8 cellular contexts compared by ENCODE assay signal in the genomic region with DNA sequence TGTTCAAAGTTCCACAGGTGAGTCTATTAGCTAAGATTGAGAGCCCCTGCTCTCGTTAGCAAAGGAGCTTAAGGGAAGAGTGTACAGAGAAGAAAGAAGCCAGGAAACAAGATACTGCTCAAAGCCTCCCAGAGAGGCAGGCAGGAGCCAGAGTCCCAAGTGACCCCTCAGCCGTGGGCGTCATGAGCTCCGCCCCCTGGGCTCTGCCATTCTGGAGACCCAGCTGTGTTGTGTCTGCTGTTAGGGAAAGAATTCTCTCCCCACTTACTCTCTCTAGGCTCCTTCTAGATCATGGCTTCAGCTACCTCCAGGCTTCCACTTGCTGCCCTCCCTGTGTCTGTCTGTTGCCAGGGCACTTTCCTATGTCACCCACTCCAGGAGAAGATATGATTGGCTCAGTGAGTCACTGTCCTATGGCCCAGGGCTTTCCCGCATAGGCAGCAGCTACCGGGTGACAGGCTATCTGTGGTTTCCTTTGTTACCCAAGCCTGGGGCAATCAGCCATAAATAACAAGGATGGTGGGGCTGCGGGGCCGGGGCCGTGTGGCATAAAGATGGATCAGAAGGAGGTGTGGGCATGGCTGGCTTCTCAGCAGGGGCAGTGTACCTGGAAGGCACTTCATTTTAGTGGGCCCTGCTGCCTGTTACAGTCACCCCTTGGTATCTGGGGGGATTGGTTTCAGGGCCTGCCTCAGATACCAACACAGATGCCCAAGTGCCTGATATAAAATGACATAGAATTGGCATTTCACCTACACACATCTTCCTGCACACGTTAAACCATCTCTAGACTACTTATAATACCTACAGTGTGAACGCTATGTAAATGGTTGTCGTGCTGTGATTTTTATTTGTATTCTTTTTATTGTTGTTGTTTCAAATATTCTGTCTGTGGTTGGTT.
DNase-seq lines count a peak whose midpoint lies in the region; ATAC-seq and TF ChIP-seq lines count a peak whose summit lies in the region.

No MANE protein-coding gene starts in this region.

- no peak overlapping the region for H3K4me2 ChIP-seq in mammary epithelial cell (ENCODE audit: insufficient read depth, low read depth, low read length)

- no peak overlapping the region for H3K4me3 ChIP-seq in mammary epithelial cell (replicated peaks in 1 of 3; ENCODE audit: insufficient read depth in 1 of 3, low read depth in 2 of 3, low read length in 3 of 3)

- H3K27me3 ChIP-seq in mammary epithelial cell (ENCODE audit: insufficient read depth, low read length) = no peaks in the 10 kb centered on the region

- DNase-seq in GDM1 (lab: John Stamatoyannopoulos, UW) (peak; percentile 65), NOMO-1 (lab: John Stamatoyannopoulos, UW; ENCODE audit: unreplicated experiment in 2 of 2) (peak; percentile 95 to 98), mammary epithelial cell (peak; percentile 78), mesothelial cell of epicardium (ENCODE audit: low spot score in 2 of 2, unreplicated experiment in 2 of 2) (no peak)

- H3K9me3 ChIP-seq in mammary epithelial cell (replicated peaks; ENCODE audit: insufficient read depth, low read length) = no peaks in the 10 kb centered on the region

- H2AFZ ChIP-seq in mammary epithelial cell (ENCODE audit: low read depth, low read length) = peak overlapping the region; percentile 47

- in situ Hi-C loops in mammary epithelial cell (cut with MboI; ENCODE audit: low sequenced_read_pairs in 2 of 2) = no loop called here

- H3K27ac Mint-ChIP-seq in mesothelial cell of epicardium = peak overlapping the region; percentile 79

- H3K27ac ChIP-seq in mammary epithelial cell (ENCODE audit: insufficient read depth, low read depth, low read length) = no peak overlapping the region

- no peaks in the 10 kb centered on the region for H3K9me3 Mint-ChIP-seq in mesothelial cell of epicardium

- peaks cover 3% of the 10 kb centered on the region for H3K36me3 Mint-ChIP-seq in mesothelial cell of epicardium

- TF ChIP-seq CTCF in mammary epithelial cell (conservative IDR thresholded peaks at IDR 0.05 in 1 of 2, IDR thresholded peaks at IDR 0.05 in 1 of 2; ENCODE audit: extremely low read depth in 1 of 2, insufficient read depth in 1 of 2, low read depth in 1 of 2, low read length in 2 of 2) (no peak), mesothelial cell of epicardium (IDR thresholded peaks at IDR 0.05; ENCODE audit: unreplicated experiment) (no peak)

- H3K36me3 ChIP-seq in mammary epithelial cell (ENCODE audit: insufficient read depth, low read length) = no peaks in the 10 kb centered on the region

- no peak overlapping the region for H3K9ac ChIP-seq in mammary epithelial cell (ENCODE audit: insufficient read depth, low read length)

- intact Hi-C loops in mammary epithelial cell (cut with micrococcal nuclease) = no loop called here

- BruUV-seq in mammary epithelial cell (replicated peaks; lab: Mats Ljungman, UMichigan) = no TSS peak

- H3K79me2 ChIP-seq in mammary epithelial cell (ENCODE audit: insufficient read depth, low read length) = no peaks in the 10 kb centered on the region

- CTCF ChIA-PET in mammary epithelial cell (lab: Charles Lee; ENCODE audit: low non-redundant PET) = no interaction called here

- dilution Hi-C loops in mammary epithelial cell (cut with HindIII; ENCODE audit: low sequenced_read_pairs) = no loop called here

- peaks cover 14% of the 10 kb centered on the region for H3K4me1 ChIP-seq in mammary epithelial cell (ENCODE audit: insufficient read depth, low read length)

- H3K4me1 Mint-ChIP-seq in mesothelial cell of epicardium = peaks cover 13% of the 10 kb centered on the region

- ATAC-seq in HG03139 (IDR thresholded peaks at IDR 0.05; ENCODE audit: unreplicated experiment) (no peak), HG03159 (IDR thresholded peaks at IDR 0.05; ENCODE audit: unreplicated experiment) (no peak), GM21360 (IDR thresholded peaks at IDR 0.05; ENCODE audit: unreplicated experiment) (no peak), GM21619 (IDR thresholded peaks at IDR 0.05; ENCODE audit: unreplicated experiment) (no peak)

- H4K20me1 ChIP-seq in mammary epithelial cell (ENCODE audit: insufficient read depth, low read length) = no peaks in the 10 kb centered on the region

- no peaks in the 10 kb centered on the region for H3K27me3 Mint-ChIP-seq in mesothelial cell of epicardium (ENCODE audit: low read depth)

- WGBS in mammary epithelial cell (ENCODE audit: low coverage, missing lambda C conversion rate) = 54% methylated on average over 10 of the region's 12 CpGs

- H3K4me3 Mint-ChIP-seq in mesothelial cell of epicardium = no peak overlapping the region

Comparison
In these comparisons a context has a peak if more than half of its experiments do, and no peak if none do; other contexts are left out.
1. DNase-seq: peak in GDM1 (single experiment), NOMO-1 (2 of 2) and mammary epithelial cell (single experiment); none in mesothelial cell of epicardium (0 of 2).